18 cellular contexts compared by ENCODE assay signal in genomic region chr1:233109121-233109520, GRCh38.
DNase-seq lines count a peak whose midpoint lies in the region; ATAC-seq, FAIRE-seq and TF ChIP-seq lines count a peak whose summit lies in the region.
"Had no signal": no experiment of that assay in that cellular context is flagged by ENCODE, and none has a peak within 500 bp of the region (broad histone marks: within the 10 kb centered on the region; RNA-seq: fewer than 3 reads in every experiment).

No MANE protein-coding gene starts in this region.

- dilution Hi-C loops in keratinocyte (cut with MboI; ENCODE audit: extremely low pct_ligation_motif_present, low sequenced_read_pairs) = no loop called here

- H2AFZ ChIP-seq in keratinocyte (ENCODE audit: control insufficient read depth, low read length) = no peak overlapping the region
- H2AFZ ChIP-seq: PC-9 had no signal

- peak; percentile 9 for FAIRE-seq in keratinocyte (lab: Jason Lieb, UNC)

- peaks cover 17% of the 10 kb centered on the region for H3K4me1 Mint-ChIP-seq in activated T-cell treated with anti-CD3 and anti-CD28 coated beads, Interleukin-2, amount 50 U/mL, for 72 hours (ENCODE audit: low read depth)

- H3K9me3 ChIP-seq in keratinocyte (ENCODE audit: control insufficient read depth, low read depth, low read length) = no peaks in the 10 kb centered on the region
- H3K9me3 ChIP-seq: SK-N-SH had no signal

- no peaks in the 10 kb centered on the region for H3K9me3 Mint-ChIP-seq in activated T-cell treated with anti-CD3 and anti-CD28 coated beads, Interleukin-2, amount 50 U/mL, for 72 hours
- H3K9me3 Mint-ChIP-seq: IgD-negative memory B cell had no signal

- ATAC-seq in activated T-cell treated with anti-CD3 and anti-CD28 coated beads, Interleukin-2, amount 50 U/mL, for 72 hours (replicated peaks in 1 of 2) = no peak
- ATAC-seq in HG03432 (IDR thresholded peaks at IDR 0.05; ENCODE audit: unreplicated experiment) (no peak), HG02623 (IDR thresholded peaks at IDR 0.05; ENCODE audit: unreplicated experiment) (no peak)
- ATAC-seq: Right ventricle myocardium inferior had no signal

- H3K9ac ChIP-seq in keratinocyte (ENCODE audit: control insufficient read depth, extremely low read depth, insufficient read depth, low read length) = no peak overlapping the region
- H3K9ac ChIP-seq: SK-N-SH had no signal

- H3K4me3 Mint-ChIP-seq in activated T-cell treated with anti-CD3 and anti-CD28 coated beads, Interleukin-2, amount 50 U/mL, for 72 hours = no peak overlapping the region
- H3K4me3 Mint-ChIP-seq: IgD-negative memory B cell had no signal

- H3K36me3 Mint-ChIP-seq in activated T-cell treated with anti-CD3 and anti-CD28 coated beads, Interleukin-2, amount 50 U/mL, for 72 hours (ENCODE audit: insufficient read depth in 2 of 2) = peaks cover 4 to 8% of the 10 kb centered on the region in 2 donors

- DNase-seq in activated T-cell treated with anti-CD3 and anti-CD28 coated beads, Interleukin-2, amount 50 U/mL, for 72 hours = no peak
- no peak for DNase-seq in activated T-cell treated with anti-CD3 and anti-CD28 coated beads for 4 hours
- peak; percentile 89 for DNase-seq in amniotic epithelial cell (ENCODE audit: low read depth)
- no peak for DNase-seq in keratinocyte (ENCODE audit: low read depth, low spot score)
- DNase-seq in AG08395 (ENCODE audit: low spot score) = no peak
- DNase-seq in medulla oblongata (ENCODE audit: extremely low spot score) = no peak
- DNase-seq: C1 segment of cervical spinal cord, H7, NCI-H1694, NCI-H2107, NCI-H69, PC-9, SK-N-SH had no signal

- H3K27ac Mint-ChIP-seq in activated T-cell treated with anti-CD3 and anti-CD28 coated beads, Interleukin-2, amount 50 U/mL, for 72 hours = peak overlapping the region; percentile 62
- H3K27ac Mint-ChIP-seq: IgD-negative memory B cell had no signal

- no peaks in the 10 kb centered on the region for H4K20me1 ChIP-seq in keratinocyte (ENCODE audit: control insufficient read depth, extremely low read depth, insufficient read depth, low read length)

- no peaks in the 10 kb centered on the region for H3K36me3 ChIP-seq in keratinocyte (ENCODE audit: control insufficient read depth in 2 of 2, extremely low read depth in 1 of 2, insufficient read depth in 2 of 2, low read length in 2 of 2)

- H3K27me3 Mint-ChIP-seq in activated T-cell treated with anti-CD3 and anti-CD28 coated beads, Interleukin-2, amount 50 U/mL, for 72 hours (ENCODE audit: low read depth) = no peaks in the 10 kb centered on the region
- H3K27me3 Mint-ChIP-seq: IgD-negative memory B cell had no signal

- no peaks in the 10 kb centered on the region for H3K9me1 ChIP-seq in keratinocyte (ENCODE audit: control insufficient read depth, extremely low read depth, insufficient read depth, low read length)

- H3K27ac ChIP-seq in keratinocyte (ENCODE audit: control insufficient read depth, insufficient read depth, low read length) = peak overlapping the region; percentile 33
- H3K27ac ChIP-seq: 22Rv1 had no signal

- no peaks in the 10 kb centered on the region for H3K27me3 ChIP-seq in keratinocyte (ENCODE audit: control insufficient read depth, extremely low read depth, insufficient read depth, low read length)

- TF ChIP-seq CTCF in keratinocyte (optimal IDR thresholded peaks at IDR 0.05 in 1 of 3, IDR thresholded peaks at IDR 0.05 in 1 of 3, conservative IDR thresholded peaks at IDR 0.05 in 1 of 3; ENCODE audit: extremely low read depth in 1 of 3, insufficient read depth in 2 of 3, low read length in 3 of 3) = no peak

- no peak overlapping the region for H3K4me3 ChIP-seq in keratinocyte (ENCODE audit: control insufficient read depth in 2 of 3, extremely low read depth in 1 of 3, insufficient read depth in 2 of 3, low read depth in 1 of 3, low read length in 3 of 3)
- H3K4me3 ChIP-seq: PC-9 had no signal

- H3K4me2 ChIP-seq in keratinocyte (ENCODE audit: control insufficient read depth, extremely low read depth, insufficient read depth, low read depth, low read length) = peak overlapping the region; percentile 18
- H3K4me2 ChIP-seq: PC-9, SK-N-SH had no signal

- H3K79me2 ChIP-seq in keratinocyte (ENCODE audit: control insufficient read depth, insufficient read depth, low read length) = no peaks in the 10 kb centered on the region

- H3K4me1 ChIP-seq in keratinocyte (ENCODE audit: control insufficient read depth, extremely low read depth, insufficient read depth, low read length) = peaks cover 52% of the 10 kb centered on the region
